In the genomic region with DNA sequence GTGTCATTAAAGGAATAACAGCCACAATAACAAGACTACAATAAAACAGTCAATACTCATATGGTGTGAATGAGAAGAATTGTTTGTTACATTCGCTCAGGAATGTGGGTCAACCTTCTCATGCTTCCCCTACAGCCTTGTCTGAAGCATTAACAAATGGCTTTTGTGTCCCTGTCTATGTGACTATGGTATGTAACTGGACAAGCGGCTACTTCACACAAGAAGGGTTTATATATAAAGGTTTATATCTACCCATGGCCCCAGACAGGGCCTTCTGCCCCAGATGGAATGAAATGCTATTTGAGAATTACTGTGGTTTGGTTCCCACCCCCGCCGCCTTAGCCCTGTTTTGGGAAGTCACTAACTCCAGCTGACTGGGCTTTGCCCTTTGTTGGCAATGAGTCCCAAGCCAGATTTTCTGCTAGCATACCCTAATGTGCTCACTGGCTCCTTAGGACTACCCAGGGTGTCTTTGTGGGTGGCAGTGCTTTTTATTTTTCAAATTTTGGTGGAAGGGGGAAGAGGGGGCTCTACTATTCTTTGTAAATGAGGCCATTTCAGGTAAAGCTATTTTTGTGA, we compare ENCODE assay signal across 1 cellular context.
TF ChIP-seq lines count a peak whose summit lies in the region.

No MANE protein-coding gene starts in this region.

TF ChIP-seq in K562, 482 proteins besides CTCF, POLR2A, EP300 and RAD21 (continued from another document):
- TF ChIP-seq, protein P1, sequence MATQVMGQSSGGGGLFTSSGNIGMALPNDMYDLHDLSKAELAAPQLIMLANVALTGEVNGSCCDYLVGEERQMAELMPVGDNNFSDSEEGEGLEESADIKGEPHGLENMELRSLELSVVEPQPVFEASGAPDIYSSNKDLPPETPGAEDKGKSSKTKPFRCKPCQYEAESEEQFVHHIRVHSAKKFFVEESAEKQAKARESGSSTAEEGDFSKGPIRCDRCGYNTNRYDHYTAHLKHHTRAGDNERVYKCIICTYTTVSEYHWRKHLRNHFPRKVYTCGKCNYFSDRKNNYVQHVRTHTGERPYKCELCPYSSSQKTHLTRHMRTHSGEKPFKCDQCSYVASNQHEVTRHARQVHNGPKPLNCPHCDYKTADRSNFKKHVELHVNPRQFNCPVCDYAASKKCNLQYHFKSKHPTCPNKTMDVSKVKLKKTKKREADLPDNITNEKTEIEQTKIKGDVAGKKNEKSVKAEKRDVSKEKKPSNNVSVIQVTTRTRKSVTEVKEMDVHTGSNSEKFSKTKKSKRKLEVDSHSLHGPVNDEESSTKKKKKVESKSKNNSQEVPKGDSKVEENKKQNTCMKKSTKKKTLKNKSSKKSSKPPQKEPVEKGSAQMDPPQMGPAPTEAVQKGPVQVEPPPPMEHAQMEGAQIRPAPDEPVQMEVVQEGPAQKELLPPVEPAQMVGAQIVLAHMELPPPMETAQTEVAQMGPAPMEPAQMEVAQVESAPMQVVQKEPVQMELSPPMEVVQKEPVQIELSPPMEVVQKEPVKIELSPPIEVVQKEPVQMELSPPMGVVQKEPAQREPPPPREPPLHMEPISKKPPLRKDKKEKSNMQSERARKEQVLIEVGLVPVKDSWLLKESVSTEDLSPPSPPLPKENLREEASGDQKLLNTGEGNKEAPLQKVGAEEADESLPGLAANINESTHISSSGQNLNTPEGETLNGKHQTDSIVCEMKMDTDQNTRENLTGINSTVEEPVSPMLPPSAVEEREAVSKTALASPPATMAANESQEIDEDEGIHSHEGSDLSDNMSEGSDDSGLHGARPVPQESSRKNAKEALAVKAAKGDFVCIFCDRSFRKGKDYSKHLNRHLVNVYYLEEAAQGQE (CRISPR knock-in tag; IDR thresholded peaks at IDR 0.05; ENCODE audit: low read depth) = no peak
- TF ChIP-seq, protein P2, sequence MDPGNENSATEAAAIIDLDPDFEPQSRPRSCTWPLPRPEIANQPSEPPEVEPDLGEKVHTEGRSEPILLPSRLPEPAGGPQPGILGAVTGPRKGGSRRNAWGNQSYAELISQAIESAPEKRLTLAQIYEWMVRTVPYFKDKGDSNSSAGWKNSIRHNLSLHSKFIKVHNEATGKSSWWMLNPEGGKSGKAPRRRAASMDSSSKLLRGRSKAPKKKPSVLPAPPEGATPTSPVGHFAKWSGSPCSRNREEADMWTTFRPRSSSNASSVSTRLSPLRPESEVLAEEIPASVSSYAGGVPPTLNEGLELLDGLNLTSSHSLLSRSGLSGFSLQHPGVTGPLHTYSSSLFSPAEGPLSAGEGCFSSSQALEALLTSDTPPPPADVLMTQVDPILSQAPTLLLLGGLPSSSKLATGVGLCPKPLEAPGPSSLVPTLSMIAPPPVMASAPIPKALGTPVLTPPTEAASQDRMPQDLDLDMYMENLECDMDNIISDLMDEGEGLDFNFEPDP (CRISPR knock-in tag; IDR thresholded peaks at IDR 0.05) = no peak
- no peak for TF ChIP-seq TAF7 (tag; IDR thresholded peaks at IDR 0.05)
- no peak for TF ChIP-seq PHTF2 (CRISPR knock-in tag; IDR thresholded peaks at IDR 0.05)
- TF ChIP-seq ZBTB5 (IDR thresholded peaks at IDR 0.05) = no peak
- no peak for TF ChIP-seq ZBTB49 (CRISPR knock-in tag; IDR thresholded peaks at IDR 0.05; ENCODE audit: borderline replicate concordance)
- TF ChIP-seq ZNF134 (CRISPR knock-in tag; conservative IDR thresholded peaks at IDR 0.05) = no peak
- TF ChIP-seq KAT2B (IDR thresholded peaks at IDR 0.05; ENCODE audit: low read depth, low read length) = no peak
- no peak for TF ChIP-seq NR2C1 (IDR thresholded peaks at IDR 0.05)
- TF ChIP-seq NR2C1 (tag; IDR thresholded peaks at IDR 0.05) = no peak
- no peak for TF ChIP-seq ZKSCAN8 (CRISPR knock-in tag; IDR thresholded peaks at IDR 0.05)
